In genomic region chr1:211830330-211831142, GRCh38 we compare ENCODE assay signal across 8 cellular contexts. TPM values are rescaled to one million over a fixed set of nuclear protein-coding genes. Genes with fewer than 3 reads are reported as not detected.
DNase-seq lines count a peak whose midpoint lies in the region; ATAC-seq and TF ChIP-seq lines count a peak whose summit lies in the region.

Gene LPGAT1, minus strand, starts transcription at chr1:211830763. Its CDS starts 1,467 bp downstream, at chr1:211829296.

- H2AFZ ChIP-seq in mammary epithelial cell (ENCODE audit: low read depth, low read length) = peak within 1 kb of the TSS; percentile 100

- H3K36me3 ChIP-seq in mammary epithelial cell (ENCODE audit: insufficient read depth, low read length) (peaks cover 3% of the 10 kb centered on the region), spleen (peaks cover 0 to 7% (median 0%) of the 10 kb centered on the region in 6 donors)

- DNase-seq in NCI-H2029 (lab: John Stamatoyannopoulos, UW) = peak; percentile 60
- DNase-seq in NCI-H2029 treated with DMSO at 0.1 percent for 48 hours (lab: John Stamatoyannopoulos, UW) = no peak
- peak; percentile 74 for DNase-seq in NCI-H2107 (lab: John Stamatoyannopoulos, UW)
- peak; percentile 53 for DNase-seq in mammary epithelial cell
- DNase-seq in immature natural killer cell = peak; percentile 73 to 78 (median 74)
- peak; percentile 97 for DNase-seq in spleen

- H3K4me3 ChIP-seq in WI38 (ENCODE audit: low read depth, low read length) (peak within 1 kb of the TSS; percentile 71), mammary epithelial cell (replicated peaks in 1 of 3; ENCODE audit: insufficient read depth in 1 of 3, low read depth in 2 of 3, low read length in 3 of 3) (peak within 1 kb of the TSS; percentile 69 to 84 (median 75)), spleen (peak within 1 kb of the TSS; percentile 61 to 91 (median 66))

- no TSS peak for BruUV-seq in mammary epithelial cell (replicated peaks; lab: Mats Ljungman, UMichigan)

- H3K27me3 ChIP-seq in mammary epithelial cell (ENCODE audit: insufficient read depth, low read length) (no peaks in the 10 kb centered on the region), spleen (replicated peaks in 1 of 7) (no peaks in the 10 kb centered on the region)

- no peaks in the 10 kb centered on the region for H3K9me3 ChIP-seq in mammary epithelial cell (replicated peaks; ENCODE audit: insufficient read depth, low read length)
- no peaks in the 10 kb centered on the region for H3K9me3 ChIP-seq in spleen

- intact Hi-C loops in mammary epithelial cell (cut with micrococcal nuclease) = loop anchor here (1.0 kb wide), 4 partner anchors 114 to 205 kb away; partner anchors contain the start of genes DTL and INTS7
- intact Hi-C loops in spleen (cut with DNase I; ENCODE audit: low total_unique reads) = loop anchor here (5.0 to 10.0 kb wide), 2 partner anchors 133 to 204 kb away; partner anchors contain the start of genes DTL and INTS7

- H4K20me1 ChIP-seq in mammary epithelial cell (ENCODE audit: insufficient read depth, low read length) = no peaks in the 10 kb centered on the region

- peak; percentile 66 for ATAC-seq in HG02852 (IDR thresholded peaks at IDR 0.05; ENCODE audit: unreplicated experiment)

- H3K79me2 ChIP-seq in mammary epithelial cell (ENCODE audit: insufficient read depth, low read length) = peaks cover 23% of the 10 kb centered on the region

- TF ChIP-seq CTCF in WI38 (IDR thresholded peaks at IDR 0.05; ENCODE audit: low read depth, low read length) (peak; percentile 57), mammary epithelial cell (conservative IDR thresholded peaks at IDR 0.05 in 1 of 2, IDR thresholded peaks at IDR 0.05 in 1 of 2; ENCODE audit: extremely low read depth in 1 of 2, insufficient read depth in 1 of 2, low read depth in 1 of 2, low read length in 2 of 2) (peak; percentile 19 to 59), spleen (IDR thresholded peaks at IDR 0.05 in 8 of 11, conservative IDR thresholded peaks at IDR 0.05 in 3 of 11) (peak in 9 of 11 experiments; percentile 41 to 86 (median 77))

- no peak for TF ChIP-seq POLR2A in spleen (IDR thresholded peaks at IDR 0.05)

- H3K4me1 ChIP-seq in mammary epithelial cell (ENCODE audit: insufficient read depth, low read length) (peaks cover 15% of the 10 kb centered on the region), spleen (peaks cover 27 to 77% (median 64%) of the 10 kb centered on the region in 6 donors)

- dilution Hi-C loops in mammary epithelial cell (cut with HindIII; ENCODE audit: low sequenced_read_pairs) = no loop called here

- peak within 1 kb of the TSS; percentile 70 for H3K9ac ChIP-seq in mammary epithelial cell (ENCODE audit: insufficient read depth, low read length)

- peak within 1 kb of the TSS; percentile 92 to 96 (median 93) for H3K4me3 Mint-ChIP-seq in immature natural killer cell

- H3K9me3 Mint-ChIP-seq in immature natural killer cell = no peaks in the 10 kb centered on the region

- peak within 1 kb of the TSS; percentile 96 for H3K4me2 ChIP-seq in mammary epithelial cell (ENCODE audit: insufficient read depth, low read depth, low read length)

- 0% methylated on average over 3 of the region's 88 CpGs for WGBS in mammary epithelial cell (ENCODE audit: low coverage, missing lambda C conversion rate)
- WGBS in spleen, 5 donors = 1 to 2% (median 1%) methylated on average over 29 to 88 of the region's 88 CpGs

- H3K27ac Mint-ChIP-seq in immature natural killer cell = peak within 1 kb of the TSS; percentile 85 to 94 (median 90)

- no peaks in the 10 kb centered on the region for H3K36me3 Mint-ChIP-seq in immature natural killer cell

- in situ Hi-C loops in mammary epithelial cell (cut with MboI; ENCODE audit: low sequenced_read_pairs in 2 of 2) = loop anchor here in 1 of 2 donors (10.0 kb wide), 1 partner anchor 136 kb away; no protein-coding TSS in a partner anchor

- CTCF ChIA-PET in mammary epithelial cell (lab: Charles Lee; ENCODE audit: low non-redundant PET) = no interaction called here

- peaks cover 55 to 74% of the 10 kb centered on the region in 2 donors for H3K4me1 Mint-ChIP-seq in immature natural killer cell

- H3K27me3 Mint-ChIP-seq in immature natural killer cell (ENCODE audit: low read depth in 3 of 3) = peaks cover 3 to 8% (median 4%) of the 10 kb centered on the region in 3 donors

- H3K27ac ChIP-seq in mammary epithelial cell (ENCODE audit: insufficient read depth, low read depth, low read length) (peak within 1 kb of the TSS; percentile 44), spleen (peak within 1 kb of the TSS; percentile 85 to 98 (median 94))

RNA-seq across cellular contexts. Expression of gene LPGAT1, which starts in this region (rescaled TPM):
- total RNA-seq in mammary epithelial cell (10 to 100 TPM; 42.0 to 44.5 TPM), spleen (10 to 100 TPM; 55.0 to 80.6 (median 71.4) TPM)
- polyA plus RNA-seq in mammary epithelial cell (8.3 TPM), immature natural killer cell (10 to 100 TPM; 29.1 to 63.3 (median 46.9) TPM), spleen (10 to 100 TPM in 1 of 3 donors, 1 to 10 TPM in 2; 8.8 to 13.1 (median 9.7) TPM)
- polyA minus RNA-seq in mammary epithelial cell = 27.8 TPM
